Comparison of ENCODE assay signal across 1 cellular context in genomic region chr1:42456754-42457089, GRCh38.
TF ChIP-seq lines count a peak whose summit lies in the region.

No MANE protein-coding gene starts in this region.

TF ChIP-seq in H1, 55 proteins besides CTCF, POLR2A, EP300 and RAD21:
- peak; percentile 64 for TF ChIP-seq PHF8 (conservative IDR thresholded peaks at IDR 0.05; ENCODE audit: low read depth, low read length)
- no peak for TF ChIP-seq JUN (IDR thresholded peaks at IDR 0.05; ENCODE audit: low read depth, low read length)
